In genomic region chr1:171581766-171582165, GRCh38 we compare ENCODE assay signal across 22 cellular contexts. TPM values are rescaled to one million over a fixed set of nuclear protein-coding genes. Genes with fewer than 3 reads are reported as not detected.
DNase-seq lines count a peak whose midpoint lies in the region; ATAC-seq, FAIRE-seq and TF ChIP-seq lines count a peak whose summit lies in the region.
"Had no signal": no experiment of that assay in that cellular context is flagged by ENCODE, and none has a peak within 500 bp of the region (broad histone marks: within the 10 kb centered on the region; RNA-seq: fewer than 3 reads in every experiment).

No MANE protein-coding gene starts in this region.

- H3K4me1 Mint-ChIP-seq in activated T-cell treated with anti-CD3 and anti-CD28 coated beads, Interleukin-2, amount 50 U/mL, for 24 hours (ENCODE audit: low read depth): peaks cover 29% of the 10 kb centered on the region
- peaks cover 19% of the 10 kb centered on the region for H3K4me1 Mint-ChIP-seq in central memory CD8-positive, alpha-beta T cell
- H3K4me1 Mint-ChIP-seq in stimulated activated naive B cell treated with anti-CD40 and anti-IgM and Interleukin-4, amounts not matched to agents 10 μg/mL and 1 μg/mL and 100 μg/mL, for 72 hours: peaks cover 8 to 10% of the 10 kb centered on the region in 2 donors
- H3K4me1 Mint-ChIP-seq in WTC11: no peaks in the 10 kb centered on the region
- H3K4me1 Mint-ChIP-seq: naive B cell had no signal

- H3K27ac Mint-ChIP-seq in activated T-cell treated with anti-CD3 and anti-CD28 coated beads, Interleukin-2, amount 50 U/mL, for 24 hours: peak overlapping the region; percentile 76
- peak overlapping the region; percentile 33 for H3K27ac Mint-ChIP-seq in central memory CD8-positive, alpha-beta T cell (ENCODE audit: low read depth)
- peak overlapping the region; percentile 82 for H3K27ac Mint-ChIP-seq in stimulated activated naive B cell treated with anti-CD40 and anti-IgM and Interleukin-4, amounts not matched to agents 10 μg/mL and 1 μg/mL and 100 μg/mL, for 72 hours
- no peak overlapping the region for H3K27ac Mint-ChIP-seq in WTC11
- H3K27ac Mint-ChIP-seq: activated naive CD4-positive, alpha-beta T cell treated with anti-CD3 and anti-CD28 coated beads, Interleukin-2, amount 10 ng/mL, durations not matched to agents 7 days and 5 days had no signal

- POLR2A ChIA-PET in WTC11 (lab: Charles Lee): no interaction called here

- no peaks in the 10 kb centered on the region for H3K9me3 Mint-ChIP-seq in activated T-cell treated with anti-CD3 and anti-CD28 coated beads, Interleukin-2, amount 50 U/mL, for 24 hours
- H3K9me3 Mint-ChIP-seq in central memory CD8-positive, alpha-beta T cell: no peaks in the 10 kb centered on the region
- H3K9me3 Mint-ChIP-seq in stimulated activated naive B cell treated with anti-CD40 and anti-IgM and Interleukin-4, amounts not matched to agents 10 μg/mL and 1 μg/mL and 100 μg/mL, for 72 hours: no peaks in the 10 kb centered on the region
- H3K9me3 Mint-ChIP-seq in WTC11: no peaks in the 10 kb centered on the region
- H3K9me3 Mint-ChIP-seq: activated naive CD4-positive, alpha-beta T cell treated with anti-CD3 and anti-CD28 coated beads, Interleukin-2, amount 10 ng/mL, durations not matched to agents 7 days and 5 days; naive B cell had no signal

- H3K4me3 Mint-ChIP-seq in activated T-cell treated with anti-CD3 and anti-CD28 coated beads, Interleukin-2, amount 50 U/mL, for 24 hours: no peak overlapping the region
- no peak overlapping the region for H3K4me3 Mint-ChIP-seq in central memory CD8-positive, alpha-beta T cell
- H3K4me3 Mint-ChIP-seq in stimulated activated naive B cell treated with anti-CD40 and anti-IgM and Interleukin-4, amounts not matched to agents 10 μg/mL and 1 μg/mL and 100 μg/mL, for 72 hours: no peak overlapping the region
- H3K4me3 Mint-ChIP-seq in WTC11: no peak overlapping the region
- H3K4me3 Mint-ChIP-seq: activated naive CD4-positive, alpha-beta T cell treated with anti-CD3 and anti-CD28 coated beads, Interleukin-2, amount 10 ng/mL, durations not matched to agents 7 days and 5 days; naive B cell had no signal

- FAIRE-seq in TTC549 (lab: Jason Lieb, UNC): peak; percentile 31
- FAIRE-seq: GM12892, kidney had no signal

- CTCF ChIA-PET in WTC11 (lab: Charles Lee): no interaction called here

- no peak for DNase-seq in activated T-cell treated with anti-CD3 and anti-CD28 coated beads, Interleukin-2, amount 50 U/mL, for 24 hours
- DNase-seq in activated T-cell treated with anti-CD3 and anti-CD28 coated beads, Interleukin-2, amount 50 U/mL, for 48 hours: no peak
- DNase-seq in central memory CD8-positive, alpha-beta T cell (ENCODE audit: low spot score in 2 of 2): no peak
- no peak for DNase-seq in stimulated activated naive B cell treated with anti-CD40 and anti-IgM and Interleukin-4, amounts not matched to agents 10 μg/mL and 1 μg/mL and 100 μg/mL, for 72 hours
- DNase-seq in WTC11 (ENCODE audit: low spot score): no peak
- no peak for DNase-seq in NCI-H1092 treated with DMSO at 0.1 percent for 48 hours (lab: John Stamatoyannopoulos, UW)
- DNase-seq: activated naive CD4-positive, alpha-beta T cell treated with anti-CD3 and anti-CD28 coated beads, Interleukin-2, amount 10 ng/mL, durations not matched to agents 7 days and 5 days; C1 segment of cervical spinal cord; dermis blood vessel endothelial cell; foreskin keratinocyte; kidney; naive B cell; NCI-H2171 treated with DMSO at 0.1 percent for 48 hours; NCI-H526 treated with DMSO at 0.1 percent for 48 hours; SW 1271; WERI-Rb-1 had no signal

- H3K36me3 Mint-ChIP-seq in activated T-cell treated with anti-CD3 and anti-CD28 coated beads, Interleukin-2, amount 50 U/mL, for 24 hours (ENCODE audit: low read depth): peaks cover 94% of the 10 kb centered on the region
- peaks cover 86% of the 10 kb centered on the region for H3K36me3 Mint-ChIP-seq in central memory CD8-positive, alpha-beta T cell (ENCODE audit: insufficient read depth)
- peaks cover 23 to 48% of the 10 kb centered on the region in 2 donors for H3K36me3 Mint-ChIP-seq in stimulated activated naive B cell treated with anti-CD40 and anti-IgM and Interleukin-4, amounts not matched to agents 10 μg/mL and 1 μg/mL and 100 μg/mL, for 72 hours
- H3K36me3 Mint-ChIP-seq in WTC11: peaks cover 71% of the 10 kb centered on the region

- no peak for ATAC-seq in central memory CD8-positive, alpha-beta T cell (replicated peaks; ENCODE audit: extremely low read depth, poor library complexity, severe bottlenecking)
- ATAC-seq in stimulated activated naive B cell treated with anti-CD40 and anti-IgM and Interleukin-4, amounts not matched to agents 10 μg/mL and 1 μg/mL and 100 μg/mL, for 72 hours (replicated peaks): no peak
- ATAC-seq in WTC11: no peak
- ATAC-seq in GM21529 (IDR thresholded peaks at IDR 0.05; ENCODE audit: unreplicated experiment): no peak
- ATAC-seq: foreskin keratinocyte, Right ventricle myocardium inferior had no signal

- H3K27me3 Mint-ChIP-seq in activated T-cell treated with anti-CD3 and anti-CD28 coated beads, Interleukin-2, amount 50 U/mL, for 24 hours: no peaks in the 10 kb centered on the region
- no peaks in the 10 kb centered on the region for H3K27me3 Mint-ChIP-seq in central memory CD8-positive, alpha-beta T cell
- no peaks in the 10 kb centered on the region for H3K27me3 Mint-ChIP-seq in stimulated activated naive B cell treated with anti-CD40 and anti-IgM and Interleukin-4, amounts not matched to agents 10 μg/mL and 1 μg/mL and 100 μg/mL, for 72 hours
- H3K27me3 Mint-ChIP-seq in WTC11 (ENCODE audit: low read depth): no peaks in the 10 kb centered on the region
- H3K27me3 Mint-ChIP-seq: activated naive CD4-positive, alpha-beta T cell treated with anti-CD3 and anti-CD28 coated beads, Interleukin-2, amount 10 ng/mL, durations not matched to agents 7 days and 5 days; naive B cell had no signal

- no peak for TF ChIP-seq CTCF in WTC11 (IDR thresholded peaks at IDR 0.05)

TF ChIP-seq in WTC11, 78 proteins besides CTCF, POLR2A, EP300 and RAD21 (continues in another document):
- TF ChIP-seq MXD4 (CRISPR knock-in tag; IDR thresholded peaks at IDR 0.05; ENCODE audit: borderline replicate concordance): no peak
- TF ChIP-seq ZSCAN18 (CRISPR knock-in tag; IDR thresholded peaks at IDR 0.05): no peak
- no peak for TF ChIP-seq ZNF138 (CRISPR knock-in tag; conservative IDR thresholded peaks at IDR 0.05)
- no peak for TF ChIP-seq E2F5 (CRISPR knock-in tag; IDR thresholded peaks at IDR 0.05)
- no peak for TF ChIP-seq FOXJ3 (CRISPR knock-in tag; IDR thresholded peaks at IDR 0.05; ENCODE audit: borderline replicate concordance)
- TF ChIP-seq ARID4B (CRISPR knock-in tag; IDR thresholded peaks at IDR 0.05; ENCODE audit: borderline replicate concordance): no peak
- TF ChIP-seq FOXK1 (CRISPR knock-in tag; IDR thresholded peaks at IDR 0.05): no peak
- TF ChIP-seq CDX4 (CRISPR knock-in tag; IDR thresholded peaks at IDR 0.05; ENCODE audit: borderline replicate concordance): no peak

RNA-seq across cellular contexts. Expression of gene MYOCOS, which starts 40.3 kb away (rescaled TPM):
- not detected in 3 replicates for total RNA-seq in WTC11 (2021)
- total RNA-seq: dermis blood vessel endothelial cell, lung, Right ventricle myocardium inferior, urinary bladder had no signal
